In genomic region chr19:2477732-2478191, GRCh38 we compare ENCODE assay signal across 8 cellular contexts.
DNase-seq lines count a peak whose midpoint lies in the region; ATAC-seq, FAIRE-seq and TF ChIP-seq lines count a peak whose summit lies in the region.

No MANE protein-coding gene starts in this region.

- peak; percentile 67 for FAIRE-seq in GM19239 (lab: Jason Lieb, UNC)

- H3K4me3 ChIP-seq in endocrine pancreas (ENCODE audit: control insufficient read depth, insufficient read depth, low read length) (peak overlapping the region; percentile 32), muscle layer of duodenum (ENCODE audit: low read depth in 1 of 2, low read length in 2 of 2) (peak overlapping the region; percentile 97 to 100)

- no peak overlapping the region for H3K9ac ChIP-seq in endocrine pancreas (ENCODE audit: control insufficient read depth, insufficient read depth, low read length)

- ATAC-seq in HG03135 (IDR thresholded peaks at IDR 0.05; ENCODE audit: unreplicated experiment) (no peak), HG03159 (IDR thresholded peaks at IDR 0.05; ENCODE audit: unreplicated experiment) (no peak)

- DNase-seq in GM19239 (ENCODE audit: insufficient read length, low spot score) (no peak), LoVo (ENCODE audit: low spot score) (no peak), dedifferentiated amniotic fluid mesenchymal stem cell (ENCODE audit: extremely low spot score) (no peak)

- H3K9me3 ChIP-seq in endocrine pancreas (ENCODE audit: control insufficient read depth, low read length) (no peaks in the 10 kb centered on the region), muscle layer of duodenum (ENCODE audit: control insufficient read depth in 1 of 2, low read length in 2 of 2) (no peaks in the 10 kb centered on the region)

- H3K27ac ChIP-seq in VCaP (peak overlapping the region; percentile 82), muscle layer of duodenum (ENCODE audit: low read length) (peak overlapping the region; percentile 87)

- H3K27me3 ChIP-seq in endocrine pancreas (ENCODE audit: control insufficient read depth, insufficient read depth, low read length) (no peaks in the 10 kb centered on the region), muscle layer of duodenum (ENCODE audit: low read depth, low read length) (no peaks in the 10 kb centered on the region)

- H3K36me3 ChIP-seq in endocrine pancreas (ENCODE audit: control insufficient read depth, insufficient read depth, low read length) (peaks cover 7% of the 10 kb centered on the region), muscle layer of duodenum (ENCODE audit: control insufficient read depth in 1 of 2, insufficient read depth in 2 of 2, low read length in 2 of 2) (peaks cover 0 to 5% of the 10 kb centered on the region in 2 donors)

- no peak for TF ChIP-seq CTCF in VCaP (conservative IDR thresholded peaks at IDR 0.05)

- H3K4me1 ChIP-seq in endocrine pancreas (ENCODE audit: control insufficient read depth, insufficient read depth, low read length) = no peaks in the 10 kb centered on the region
- H3K4me1 ChIP-seq in muscle layer of duodenum (ENCODE audit: control insufficient read depth in 1 of 2, insufficient read depth in 2 of 2, low read length in 2 of 2) = peaks cover 4 to 22% of the 10 kb centered on the region in 2 donors
